ENCODE assay signal across 1 cellular context in genomic region chr13:19633340-19634128, GRCh38.
TF ChIP-seq lines count a peak whose summit lies in the region.

Gene MPHOSPH8 (plus strand): TSS chr13:19633659. CDS start chr13:19633749, 90 bp downstream.

TF ChIP-seq in HepG2, 621 proteins besides CTCF, POLR2A, EP300 and RAD21 (continued from another document and continues in another):
- TF ChIP-seq PRDM4 (CRISPR knock-in tag; IDR thresholded peaks at IDR 0.05; ENCODE audit: borderline replicate concordance) (no peak), ZNF274 (CRISPR knock-in tag; IDR thresholded peaks at IDR 0.05) (peak; percentile 69; the same call in 1 of the 2 replicates), MIXL1 (CRISPR knock-in tag; IDR thresholded peaks at IDR 0.05) (no peak), ZSCAN5A (CRISPR knock-in tag; IDR thresholded peaks at IDR 0.05; ENCODE audit: borderline replicate concordance) (no peak), ZNF333 (CRISPR knock-in tag; IDR thresholded peaks at IDR 0.05; ENCODE audit: borderline replicate concordance) (no peak), ZFP36L2 (CRISPR knock-in tag; IDR thresholded peaks at IDR 0.05) (no peak), ZNF18 (CRISPR knock-in tag; IDR thresholded peaks at IDR 0.05; ENCODE audit: insufficient replicate concordance) (no peak), ZFP36 (IDR thresholded peaks at IDR 0.05; ENCODE audit: borderline replicate concordance, low read depth, low read length, partially characterized antibody) (no peak), CBX5 (CRISPR knock-in tag; IDR thresholded peaks at IDR 0.05; ENCODE audit: borderline replicate concordance) (peak; percentile 14; the same call in 1 of the 2 replicates), U2AF2 (IDR thresholded peaks at IDR 0.05; ENCODE audit: low read depth, low read length) (no peak), U2AF1 (optimal IDR thresholded peaks at IDR 0.05; ENCODE audit: low read depth, low read length) (no peak), PHF8 (CRISPR knock-in tag; IDR thresholded peaks at IDR 0.05) (peak; percentile 81), PRPF4 (IDR thresholded peaks at IDR 0.05; ENCODE audit: low read depth, low read length, poor library complexity, severe bottlenecking) (no peak), NR2F6 (IDR thresholded peaks at IDR 0.05) (peak; percentile 50; the same call in 1 of the 2 replicates), NR2F6 (CRISPR knock-in tag; IDR thresholded peaks at IDR 0.05) (peak; percentile 90), ZNF30 (CRISPR knock-in tag; IDR thresholded peaks at IDR 0.05) (no peak), ZMYM3 (CRISPR knock-in tag; IDR thresholded peaks at IDR 0.05) (no peak; the same call in 1 of the 2 replicates), GMEB1 (CRISPR knock-in tag; IDR thresholded peaks at IDR 0.05; ENCODE audit: borderline replicate concordance) (peak; percentile 98), MYNN (CRISPR knock-in tag; IDR thresholded peaks at IDR 0.05; ENCODE audit: low read depth) (no peak), RFX1 (IDR thresholded peaks at IDR 0.05) (no peak), MIER3 (CRISPR knock-in tag; IDR thresholded peaks at IDR 0.05; ENCODE audit: borderline replicate concordance) (0 out of 2 replicates have a peak, but pooled peaks have one; percentile 44), POLR2G (IDR thresholded peaks at IDR 0.05; ENCODE audit: low read depth, low read length) (peak; percentile 81; the same call in 1 of the 2 replicates), ZNF20 (CRISPR knock-in tag; IDR thresholded peaks at IDR 0.05) (no peak), ISX (CRISPR knock-in tag; conservative IDR thresholded peaks at IDR 0.05) (no peak), ZNF552 (CRISPR knock-in tag; IDR thresholded peaks at IDR 0.05; ENCODE audit: borderline replicate concordance) (no peak), ZNF776 (CRISPR knock-in tag; IDR thresholded peaks at IDR 0.05) (0 out of 2 replicates have a peak, but pooled peaks have one; percentile 37), GABPB1 (CRISPR knock-in tag; IDR thresholded peaks at IDR 0.05) (peak; percentile 89), SIX4 (CRISPR knock-in tag; IDR thresholded peaks at IDR 0.05) (no peak), ZFP1 (CRISPR knock-in tag; IDR thresholded peaks at IDR 0.05) (peak; percentile 32; the same call in 1 of the 2 replicates), THAP8 (CRISPR knock-in tag; IDR thresholded peaks at IDR 0.05; ENCODE audit: borderline replicate concordance) (no peak; the same call in 1 of the 2 replicates), XRCC5 (optimal IDR thresholded peaks at IDR 0.05; ENCODE audit: low read length) (peak; percentile 20), NFAT5 (CRISPR knock-in tag; IDR thresholded peaks at IDR 0.05) (no peak), THAP7 (CRISPR knock-in tag; IDR thresholded peaks at IDR 0.05) (no peak), KLF13 (CRISPR knock-in tag; IDR thresholded peaks at IDR 0.05) (0 out of 2 replicates have a peak, but pooled peaks have one; percentile 29), ZNF280B (CRISPR knock-in tag; IDR thresholded peaks at IDR 0.05; ENCODE audit: borderline replicate concordance) (peak; percentile 50; the same call in 1 of the 2 replicates), REST (IDR thresholded peaks at IDR 0.05; ENCODE audit: borderline replicate concordance in 1 of 2, low read depth in 1 of 2, low read length in 2 of 2) (no peak), HOXA3 (CRISPR knock-in tag; IDR thresholded peaks at IDR 0.05) (peak; percentile 69), NFKB2 (CRISPR knock-in tag; IDR thresholded peaks at IDR 0.05; ENCODE audit: borderline replicate concordance) (0 out of 2 replicates have a peak, but pooled peaks have one; percentile 59), ZBTB21 (CRISPR knock-in tag; IDR thresholded peaks at IDR 0.05) (no peak), KLF6 (CRISPR knock-in tag; IDR thresholded peaks at IDR 0.05) (no peak; the same call in 1 of the 2 replicates), ZNF225 (CRISPR knock-in tag; IDR thresholded peaks at IDR 0.05) (peak; percentile 20; the same call in 1 of the 2 replicates), PTBP1 (IDR thresholded peaks at IDR 0.05; ENCODE audit: low read depth, low read length, poor library complexity, severe bottlenecking) (peak; percentile 69)
